ENCODE assay signal across 7 cellular contexts in genomic region chr5:94043311-94043710, GRCh38.
"Had no signal": no experiment of that assay in that cellular context is flagged by ENCODE, and none has a peak within 500 bp of the region (broad histone marks: within the 10 kb centered on the region; RNA-seq: fewer than 3 reads in every experiment).

No MANE protein-coding gene starts in this region.

- FAIRE-seq: H1, H54, HepG2 had no signal

- H3K4me3 ChIP-seq: GM23338 had no signal

- DNase-seq: H9, HCEC 1CT, KBM-7 had no signal
